In genomic region chr6:56845027-56845426, GRCh38 we compare ENCODE assay signal across 23 cellular contexts.
DNase-seq lines count a peak whose midpoint lies in the region; ATAC-seq and TF ChIP-seq lines count a peak whose summit lies in the region.
"Had no signal": no experiment of that assay in that cellular context is flagged by ENCODE, and none has a peak within 500 bp of the region (broad histone marks: within the 10 kb centered on the region; RNA-seq: fewer than 3 reads in every experiment).

No MANE protein-coding gene starts in this region.

- no peaks in the 10 kb centered on the region for H3K4me1 ChIP-seq in thyroid gland
- peaks cover 7% of the 10 kb centered on the region for H3K4me1 ChIP-seq in body of pancreas

- H3K27ac ChIP-seq in dorsolateral prefrontal cortex (peak overlapping the region in 54 of 59 donors; percentile 7 to 99 (median 95)), thyroid gland (no peak overlapping the region), body of pancreas (no peak overlapping the region)
- H3K27ac ChIP-seq: PC-9 had no signal

- WGBS in thyroid gland, 2 donors = 81 to 88% methylated on average over 3 of the region's 3 CpGs
- 77 to 78% methylated on average over 3 of the region's 3 CpGs for WGBS in body of pancreas, 2 donors

- peaks cover 61% of the 10 kb centered on the region for H3K27me3 Mint-ChIP-seq in T-helper 1 cell treated with Interleukin-12 subunit alpha and Interleukin-12 subunit beta and Interleukin-4 antibody, amounts not matched to agents 30 μg/mL and 1 μg/mL, for 36 hours (ENCODE audit: low read depth)
- H3K27me3 Mint-ChIP-seq in neural crest cell (ENCODE audit: low read depth) (no peaks in the 10 kb centered on the region), type B pancreatic cell (peaks cover 4% of the 10 kb centered on the region)

- H3K27ac Mint-ChIP-seq in T-helper 1 cell treated with Interleukin-12 subunit alpha and Interleukin-12 subunit beta and Interleukin-4 antibody, amounts not matched to agents 30 μg/mL and 1 μg/mL, for 36 hours = no peak overlapping the region
- H3K27ac Mint-ChIP-seq in neural crest cell (ENCODE audit: unreplicated experiment) (no peak overlapping the region), type B pancreatic cell (peak overlapping the region; percentile 23)
- H3K27ac Mint-ChIP-seq: CD4-positive, alpha-beta memory T cell; dendritic cell treated with granulocyte-macrophage colony-stimulating factor and Interleukin-4, amounts not matched to agents 40 ng/mL and 50 ng/mL, for 4 days; naive B cell; stimulated activated naive CD8-positive, alpha-beta T cell treated with anti-CD3 and anti-CD28 coated beads, Interleukin-15, Interleukin-2, amounts not matched to agents 100 ng/mL and 50 ng/mL, for 24 hours; T-cell had no signal

- no peaks in the 10 kb centered on the region for H3K9me3 Mint-ChIP-seq in T-helper 1 cell treated with Interleukin-12 subunit alpha and Interleukin-12 subunit beta and Interleukin-4 antibody, amounts not matched to agents 30 μg/mL and 1 μg/mL, for 36 hours
- H3K9me3 Mint-ChIP-seq in neural crest cell (no peaks in the 10 kb centered on the region), type B pancreatic cell (no peaks in the 10 kb centered on the region)
- H3K9me3 Mint-ChIP-seq: activated T-cell treated with anti-CD3 and anti-CD28 coated beads, Interleukin-2, amount 50 U/mL, for 4 hours; dendritic cell treated with granulocyte-macrophage colony-stimulating factor and Interleukin-4, amounts not matched to agents 40 ng/mL and 50 ng/mL, for 4 days; stimulated activated naive CD8-positive, alpha-beta T cell treated with anti-CD3 and anti-CD28 coated beads, Interleukin-15, Interleukin-2, amounts not matched to agents 100 ng/mL and 50 ng/mL, for 24 hours; T-cell had no signal

- H3K27me3 ChIP-seq in dorsolateral prefrontal cortex (no peaks in the 10 kb centered on the region), thyroid gland (no peaks in the 10 kb centered on the region), body of pancreas (peaks cover 0 to 4% of the 10 kb centered on the region in 2 donors)
- H3K27me3 ChIP-seq: adrenal gland had no signal

- peaks cover 2% of the 10 kb centered on the region for H3K36me3 Mint-ChIP-seq in T-helper 1 cell treated with Interleukin-12 subunit alpha and Interleukin-12 subunit beta and Interleukin-4 antibody, amounts not matched to agents 30 μg/mL and 1 μg/mL, for 36 hours (ENCODE audit: low read depth)
- H3K36me3 Mint-ChIP-seq in neural crest cell (ENCODE audit: low read depth) = peaks cover 5% of the 10 kb centered on the region
- peaks cover 5% of the 10 kb centered on the region for H3K36me3 Mint-ChIP-seq in type B pancreatic cell
- H3K36me3 Mint-ChIP-seq: T-cell had no signal

- DNase-seq in T-helper 1 cell (no peak), dorsolateral prefrontal cortex (no peak), neural crest cell (ENCODE audit: low read depth, low spot score) (no peak), type B pancreatic cell (ENCODE audit: extremely low spot score, unreplicated experiment) (no peak), thyroid gland (no peak), body of pancreas (no peak), SHP77 treated with DMSO at 0.1 percent for 48 hours (lab: John Stamatoyannopoulos, UW) (no peak)
- DNase-seq: activated naive CD4-positive, alpha-beta T cell treated with Interleukin-2 at 50 U/mL for 16 hours; activated T-cell treated with anti-CD3 and anti-CD28 coated beads, Interleukin-2, amount 50 U/mL, for 4 hours; adrenal gland; CD4-positive, alpha-beta memory T cell; GM23248; naive B cell; NCI-H2081 treated with DMSO at 0.1 percent for 48 hours; NCI-H510A; PC-9; stimulated activated CD4-positive, alpha-beta T cell treated with anti-CD3 and anti-CD28 coated beads, Interleukin-15, amount 100 ng/mL, for 24 hours; T-cell; transverse colon had no signal

- TF ChIP-seq CTCF in dorsolateral prefrontal cortex (IDR thresholded peaks at IDR 0.05 in 54 of 56, conservative IDR thresholded peaks at IDR 0.05 in 2 of 56; ENCODE audit: low read depth in 1 of 56, partially characterized antibody in 56 of 56) (no peak), neural crest cell (conservative IDR thresholded peaks at IDR 0.05) (no peak), type B pancreatic cell (conservative IDR thresholded peaks at IDR 0.05) (no peak), thyroid gland (IDR thresholded peaks at IDR 0.05) (no peak), body of pancreas (IDR thresholded peaks at IDR 0.05) (no peak)

- H3K4me1 Mint-ChIP-seq in T-helper 1 cell treated with Interleukin-12 subunit alpha and Interleukin-12 subunit beta and Interleukin-4 antibody, amounts not matched to agents 30 μg/mL and 1 μg/mL, for 36 hours (ENCODE audit: low read depth) = peaks cover 12% of the 10 kb centered on the region
- H3K4me1 Mint-ChIP-seq in neural crest cell = peaks cover 42% of the 10 kb centered on the region
- H3K4me1 Mint-ChIP-seq in type B pancreatic cell (ENCODE audit: unreplicated experiment) = peaks cover 17% of the 10 kb centered on the region

- no peak for ATAC-seq in body of pancreas
- ATAC-seq: activated T-cell treated with anti-CD3 and anti-CD28 coated beads, Interleukin-2, amount 50 U/mL, for 4 hours; right cardiac atrium; T-cell had no signal

- H3K4me3 ChIP-seq in dorsolateral prefrontal cortex = peak overlapping the region in 2 of 59 donors; percentile 10 to 81
- H3K4me3 ChIP-seq in thyroid gland (replicated peaks in 1 of 3) = no peak overlapping the region
- no peak overlapping the region for H3K4me3 ChIP-seq in body of pancreas
- H3K4me3 ChIP-seq: adrenal gland had no signal

- intact Hi-C loops in dorsolateral prefrontal cortex (cut with DNase I) = no loop called here
- intact Hi-C loops in thyroid gland (cut with DNase I) = loop anchor here (5.0 to 10.0 kb wide), 2 partner anchors 80 to 208 kb away; no protein-coding TSS in a partner anchor
- intact Hi-C loops in body of pancreas (cut with DNase I) = no loop called here

- no peaks in the 10 kb centered on the region for H3K9me3 ChIP-seq in thyroid gland
- H3K9me3 ChIP-seq in body of pancreas = no peaks in the 10 kb centered on the region
- H3K9me3 ChIP-seq: adrenal gland, transverse colon had no signal

- TF ChIP-seq POLR2A in thyroid gland (IDR thresholded peaks at IDR 0.05) = no peak
- no peak for TF ChIP-seq POLR2A in body of pancreas (IDR thresholded peaks at IDR 0.05)

- H3K36me3 ChIP-seq in thyroid gland (no peaks in the 10 kb centered on the region), body of pancreas (replicated peaks in 1 of 2; ENCODE audit: insufficient read depth in 1 of 2, low read depth in 2 of 2) (no peaks in the 10 kb centered on the region)
- H3K36me3 ChIP-seq: adrenal gland, transverse colon had no signal

- peak overlapping the region; percentile 50 for H3K4me3 Mint-ChIP-seq in T-helper 1 cell treated with Interleukin-12 subunit alpha and Interleukin-12 subunit beta and Interleukin-4 antibody, amounts not matched to agents 30 μg/mL and 1 μg/mL, for 36 hours
- peak overlapping the region; percentile 91 for H3K4me3 Mint-ChIP-seq in neural crest cell
- peak overlapping the region; percentile 46 for H3K4me3 Mint-ChIP-seq in type B pancreatic cell
- H3K4me3 Mint-ChIP-seq: dendritic cell treated with granulocyte-macrophage colony-stimulating factor and Interleukin-4, amounts not matched to agents 40 ng/mL and 50 ng/mL, for 4 days; stimulated activated naive CD8-positive, alpha-beta T cell treated with anti-CD3 and anti-CD28 coated beads, Interleukin-15, Interleukin-2, amounts not matched to agents 100 ng/mL and 50 ng/mL, for 24 hours had no signal

Comparison
In these comparisons a context has a peak if more than half of its experiments do, and no peak if none do; other contexts are left out.
1. H3K27ac ChIP-seq: peak in dorsolateral prefrontal cortex (54 of 59); none in thyroid gland (0 of 3) and body of pancreas (0 of 4).
2. Peak in every context shown above with its lines, with median percentiles within 50 percentile points of each other: H3K4me3 Mint-ChIP-seq.